In the genomic region with DNA sequence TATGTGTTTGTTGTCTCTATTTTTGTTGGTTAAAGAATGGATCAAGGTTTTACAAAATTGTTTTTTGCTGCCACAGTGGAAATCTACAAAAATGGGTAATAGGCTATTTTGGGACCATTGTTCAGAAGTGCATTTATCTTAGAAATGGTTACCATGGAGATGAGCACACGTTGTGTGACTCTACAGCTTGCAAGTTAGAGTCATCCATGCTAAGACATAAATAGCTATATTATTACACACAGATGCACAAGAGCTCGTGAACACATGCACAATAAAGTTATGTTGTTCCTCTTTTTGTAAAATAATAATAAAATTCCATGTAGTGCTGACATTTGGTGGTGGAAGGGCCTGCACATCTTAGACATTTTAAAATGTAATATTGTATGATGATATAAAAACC, we compare ENCODE assay signal across 12 cellular contexts. TPM values are rescaled to one million over a fixed set of nuclear protein-coding genes. Genes with fewer than 3 reads are reported as not detected.
DNase-seq lines count a peak whose midpoint lies in the region; ATAC-seq, FAIRE-seq and TF ChIP-seq lines count a peak whose summit lies in the region.
"Had no signal": no experiment of that assay in that cellular context is flagged by ENCODE, and none has a peak within 500 bp of the region (broad histone marks: within the 10 kb centered on the region; RNA-seq: fewer than 3 reads in every experiment).

No MANE protein-coding gene starts in this region.

- ATAC-seq in HG02885 (IDR thresholded peaks at IDR 0.05; ENCODE audit: poor library complexity, unreplicated experiment) (peak; percentile 93), GM19023 (IDR thresholded peaks at IDR 0.05; ENCODE audit: unreplicated experiment) (no peak), esophagus mucosa (no peak)

- DNase-seq in GM12892 (ENCODE audit: insufficient read length): no peak
- DNase-seq in RPMI7951 (ENCODE audit: low read depth): peak; percentile 62
- DNase-seq in kidney tubule cell (ENCODE audit: low spot score): peak; percentile 19
- no peak for DNase-seq in globus pallidus (ENCODE audit: low spot score)
- no peak for DNase-seq in stimulated activated CD4-positive, alpha-beta T cell treated with anti-CD3 and anti-CD28 coated beads, Interleukin-4, amount 100 ng/mL, for 4 hours
- DNase-seq: effector CD4-positive, alpha-beta T cell; NCI-H2029 treated with DMSO at 0.1 percent for 48 hours; stimulated activated CD4-positive, alpha-beta T cell treated with anti-CD3 and anti-CD28 coated beads, Interleukin-15, amount 100 ng/mL, for 24 hours; T-helper 2 cell had no signal

- TF ChIP-seq POLR2A in GM12892 (IDR thresholded peaks at IDR 0.05; ENCODE audit: low read depth, low read length): no peak

- peak; percentile 27 for FAIRE-seq in GM12892 (lab: Jason Lieb, UNC)

RNA-seq across cellular contexts. Expression of a gene that starts 15.5 kb away (rescaled TPM):
- polyA plus RNA-seq in GM12892 (2012; ENCODE audit: missing spikeins): 2.0 TPM
- total RNA-seq in RPMI7951 (2014; rRNA removed; shearing (Covaris generic)): 1.7 and 2.1 TPM in 2 replicates
- 1.2 TPM for total RNA-seq in esophagus mucosa

RNA-seq across cellular contexts. Expression of a gene that starts 24.8 kb away (rescaled TPM):
- 2.3 TPM for polyA plus RNA-seq in GM12892 (2012; ENCODE audit: missing spikeins)
- 182 and 188 TPM in 2 replicates for total RNA-seq in RPMI7951 (2014; rRNA removed; shearing (Covaris generic))
- 121 TPM for total RNA-seq in esophagus mucosa

Comparison
In these comparisons a context has a peak if more than half of its experiments do, and no peak if none do; other contexts are left out.
1. DNase-seq: peak in RPMI7951 (single experiment) and kidney tubule cell (single experiment); none in GM12892 (single experiment), globus pallidus (single experiment) and stimulated activated CD4-positive, alpha-beta T cell treated with anti-CD3 and anti-CD28 coated beads, Interleukin-4, amount 100 ng/mL, for 4 hours (0 of 2).